In genomic region chr11:64314146-64314804, GRCh38 we compare ENCODE assay signal across 13 cellular contexts. TPM values are rescaled to one million over a fixed set of nuclear protein-coding genes. Genes with fewer than 3 reads are reported as not detected.
DNase-seq lines count a peak whose midpoint lies in the region; ATAC-seq and TF ChIP-seq lines count a peak whose summit lies in the region.
"Had no signal": no experiment of that assay in that cellular context is flagged by ENCODE, and none has a peak within 500 bp of the region (broad histone marks: within the 10 kb centered on the region; RNA-seq: fewer than 3 reads in every experiment).

No MANE protein-coding gene starts in this region.

- CTCF ChIA-PET in OCI-LY7 (lab: Charles Lee; ENCODE audit: unreplicated experiment): no interaction called here

- H3K9me3 ChIP-seq in OCI-LY7 (ENCODE audit: low read length): no peaks in the 10 kb centered on the region
- no peaks in the 10 kb centered on the region for H3K9me3 ChIP-seq in esophagus muscularis mucosa
- H3K9me3 ChIP-seq: A549, SJCRH30 had no signal

- TF ChIP-seq CTCF in OCI-LY7 (conservative IDR thresholded peaks at IDR 0.05; ENCODE audit: low read length) (peak; percentile 29; the same call in 1 of the 2 replicates), esophagus muscularis mucosa (IDR thresholded peaks at IDR 0.05) (no peak)

- no peak overlapping the region for H3K4me2 ChIP-seq in OCI-LY7 (ENCODE audit: low read length)
- H3K4me2 ChIP-seq: A549 had no signal

- H3K36me3 ChIP-seq in OCI-LY7 (ENCODE audit: insufficient read depth, low read length): peaks cover 69% of the 10 kb centered on the region
- peaks cover 12 to 37% (median 34%) of the 10 kb centered on the region in 4 donors for H3K36me3 ChIP-seq in esophagus muscularis mucosa

- H3K9me2 ChIP-seq in OCI-LY7 (ENCODE audit: insufficient read depth, low read length): no peaks in the 10 kb centered on the region

- no peaks in the 10 kb centered on the region for H3K27me3 ChIP-seq in esophagus muscularis mucosa
- H3K27me3 ChIP-seq: SJCRH30 had no signal

- no peak overlapping the region for H3K4me3 ChIP-seq in OCI-LY7 (ENCODE audit: low read depth, low read length, poor library complexity, severe bottlenecking)
- H3K4me3 ChIP-seq in esophagus muscularis mucosa: peak overlapping the region in 1 of 4 donors; percentile 35
- H3K4me3 ChIP-seq: A549, SJCRH30 had no signal

- H3K79me2 ChIP-seq in OCI-LY7 (ENCODE audit: insufficient read depth, low read depth, low read length): peaks cover 14% of the 10 kb centered on the region; the same call in 1 of the 2 replicates

- DNase-seq in NCI-H82 (lab: John Stamatoyannopoulos, UW): peak; percentile 36
- no peak for DNase-seq in NCI-H82 treated with DMSO at 0.1 percent for 48 hours (lab: John Stamatoyannopoulos, UW; ENCODE audit: unreplicated experiment)
- DNase-seq in OCI-LY7 (ENCODE audit: low spot score): no peak
- DNase-seq in esophagus muscularis mucosa (ENCODE audit: extremely low spot score): no peak
- DNase-seq in stimulated activated naive CD8-positive, alpha-beta T cell treated with anti-CD3 and anti-CD28 coated beads, Interleukin-15, amount 100 ng/mL, for 72 hours: no peak
- DNase-seq in glomerular visceral epithelial cell (ENCODE audit: extremely low spot score): no peak
- no peak for DNase-seq in OCI-M1 (lab: John Stamatoyannopoulos, UW)
- DNase-seq: effector CD8-positive, alpha-beta T cell; NCI-H2107; SJCRH30; stimulated activated naive CD4-positive, alpha-beta T cell had no signal

- H4K20me1 ChIP-seq in OCI-LY7 (ENCODE audit: insufficient read depth, low read length): no peaks in the 10 kb centered on the region

- H3K27ac Mint-ChIP-seq in stimulated activated naive CD8-positive, alpha-beta T cell treated with anti-CD3 and anti-CD28 coated beads, Interleukin-15, amount 100 ng/mL, for 72 hours: peak overlapping the region; percentile 31 to 70

- POLR2A ChIA-PET in OCI-LY7 (lab: Charles Lee): no interaction called here

- WGBS in esophagus muscularis mucosa: 74% methylated on average over 9 of the region's 19 CpGs

- no peak for TF ChIP-seq POLR2A in esophagus muscularis mucosa (IDR thresholded peaks at IDR 0.05; ENCODE audit: low read depth)

- peaks cover 64% of the 10 kb centered on the region for H3K4me1 Mint-ChIP-seq in stimulated activated naive CD8-positive, alpha-beta T cell treated with anti-CD3 and anti-CD28 coated beads, Interleukin-15, amount 100 ng/mL, for 72 hours

- H3K9me3 Mint-ChIP-seq in stimulated activated naive CD8-positive, alpha-beta T cell treated with anti-CD3 and anti-CD28 coated beads, Interleukin-15, amount 100 ng/mL, for 72 hours: no peaks in the 10 kb centered on the region

- no TSS peak for BruUV-seq in OCI-LY7 (replicated peaks; lab: Mats Ljungman, UMichigan)

- intact Hi-C loops in OCI-LY7 (cut with micrococcal nuclease; ENCODE audit: unreplicated experiment): no loop called here
- intact Hi-C loops in esophagus muscularis mucosa (cut with DNase I): no loop called here

- no peak overlapping the region for H2AFZ ChIP-seq in OCI-LY7 (ENCODE audit: low read length)

- no peak overlapping the region for H3K27ac ChIP-seq in OCI-LY7 (ENCODE audit: low read depth, low read length, poor library complexity, severe bottlenecking)
- H3K27ac ChIP-seq in esophagus muscularis mucosa (replicated peaks in 1 of 4): peak overlapping the region; percentile 50 to 73 (median 66)
- H3K27ac ChIP-seq: SJCRH30 had no signal

- no peak for ATAC-seq in stimulated activated naive CD8-positive, alpha-beta T cell treated with anti-CD3 and anti-CD28 coated beads, Interleukin-15, amount 100 ng/mL, for 72 hours
- ATAC-seq in GM18511 (IDR thresholded peaks at IDR 0.05; ENCODE audit: unreplicated experiment): no peak
- ATAC-seq: A549 had no signal

- no peaks in the 10 kb centered on the region for H3K27me3 Mint-ChIP-seq in stimulated activated naive CD8-positive, alpha-beta T cell treated with anti-CD3 and anti-CD28 coated beads, Interleukin-15, amount 100 ng/mL, for 72 hours

- no peak overlapping the region for H3K4me3 Mint-ChIP-seq in stimulated activated naive CD8-positive, alpha-beta T cell treated with anti-CD3 and anti-CD28 coated beads, Interleukin-15, amount 100 ng/mL, for 72 hours

- no peak for TF ChIP-seq EP300 in esophagus muscularis mucosa (IDR thresholded peaks at IDR 0.05)

- peaks cover 22% of the 10 kb centered on the region for H3K4me1 ChIP-seq in OCI-LY7 (ENCODE audit: insufficient read depth, low read length, poor library complexity, severe bottlenecking)
- H3K4me1 ChIP-seq in esophagus muscularis mucosa: peaks cover 23 to 51% (median 39%) of the 10 kb centered on the region in 4 donors
- H3K4me1 ChIP-seq: SJCRH30 had no signal

RNA-seq across cellular contexts. Expression of gene TRMT112, which starts 3.1 kb away (rescaled TPM):
- 322 and 414 TPM in 2 replicates for total RNA-seq in OCI-LY7 (2014; rRNA removed; shearing (Covaris generic))
- total RNA-seq in OCI-LY7 (2022) (198 and 205 TPM in 2 replicates), esophagus muscularis mucosa (100 to 1,000 TPM; 202 to 281 (median 212) TPM)

RNA-seq across cellular contexts. Expression of gene PRDX5, which starts 3.6 kb away (rescaled TPM):
- 177 and 200 TPM in 2 replicates for total RNA-seq in OCI-LY7 (2014; rRNA removed; shearing (Covaris generic))
- total RNA-seq in OCI-LY7 (2022) (168 and 217 TPM in 2 replicates), esophagus muscularis mucosa (100 to 1,000 TPM; 144 to 178 (median 155) TPM)

RNA-seq across cellular contexts. Expression of gene ESRRA, which starts 9.0 kb away (rescaled TPM):
- total RNA-seq in OCI-LY7 (2014; rRNA removed; shearing (Covaris generic)): 28.6 and 42.3 TPM in 2 replicates
- total RNA-seq in OCI-LY7 (2022): 44.9 and 57.8 TPM in 2 replicates
- total RNA-seq in esophagus muscularis mucosa: 10 to 100 TPM; 63.5 to 95.8 (median 76.1) TPM

RNA-seq across cellular contexts. Expression of gene CATSPERZ, which starts 14.1 kb away (rescaled TPM):
- 0.38 and 3.2 TPM in 2 replicates for total RNA-seq in OCI-LY7 (2014; rRNA removed; shearing (Covaris generic))
- total RNA-seq in OCI-LY7 (2022) (1.4 TPM in 1 of 2 replicates, not detected in the other), esophagus muscularis mucosa (under 1 TPM in 1 of 4 donors, not detected in 3; 0.80 TPM)
- total RNA-seq: SJCRH30 had no signal

RNA-seq across cellular contexts. Expression of gene KCNK4, which starts 23.2 kb away (rescaled TPM):
- 0.95 TPM in 1 of 2 replicates, not detected in the other for total RNA-seq in OCI-LY7 (2014; rRNA removed; shearing (Covaris generic))
- total RNA-seq in OCI-LY7 (2022) (0.80 and 0.92 TPM in 2 replicates), esophagus muscularis mucosa (not detected)
- total RNA-seq: SJCRH30 had no signal
